In the genomic region with DNA sequence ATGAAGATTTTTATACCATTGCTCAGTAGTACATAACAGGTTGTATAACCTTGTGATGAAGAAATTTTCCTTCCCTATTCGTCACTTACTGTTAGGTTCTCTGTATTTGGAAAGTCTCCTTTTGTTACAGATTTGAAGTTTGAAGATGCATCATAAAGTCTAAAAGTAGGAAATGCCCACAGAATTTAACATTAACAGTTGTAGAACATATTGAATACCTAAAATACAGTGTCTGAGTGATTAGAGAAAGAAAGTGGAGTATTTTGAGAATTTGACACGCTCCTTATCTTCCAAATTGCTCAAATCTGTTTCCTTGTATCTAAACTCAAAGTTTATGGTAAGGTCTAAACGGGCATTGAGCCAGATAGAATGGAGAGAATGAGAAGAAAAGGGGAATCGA, we compare ENCODE assay signal across 12 cellular contexts.
A peak's percentile ranks its signal among the peaks of the same experiment; 100 is the strongest.
DNase-seq lines count a peak whose midpoint lies in the region; ATAC-seq and TF ChIP-seq lines count a peak whose summit lies in the region.
"Had no signal": no experiment of that assay in that cellular context is flagged by ENCODE, and none has a peak within 500 bp of the region (broad histone marks: within the 10 kb centered on the region; RNA-seq: fewer than 3 reads in every experiment).

No MANE protein-coding gene starts in this region.

- no peak overlapping the region for H3K9ac ChIP-seq in muscle layer of colon (ENCODE audit: low read length)
- H3K9ac ChIP-seq: BLaER1 had no signal

- DNase-seq in heart right ventricle (no peak), left ventricle myocardium superior (no peak), upper lobe of left lung (no peak), NCI-H510A (lab: John Stamatoyannopoulos, UW) (no peak), ovary (no peak)
- no peak for DNase-seq in activated naive CD8-positive, alpha-beta T cell treated with anti-CD3 and anti-CD28 coated beads, Interleukin-2, amount 50 U/mL, for 24 hours
- DNase-seq: activated T-cell treated with anti-CD3 and anti-CD28 coated beads for 4 hours, NCI-H1105, T1000 had no signal

- H3K36me3 Mint-ChIP-seq in activated naive CD8-positive, alpha-beta T cell treated with anti-CD3 and anti-CD28 coated beads, Interleukin-2, amount 50 U/mL, for 24 hours (ENCODE audit: low read depth), result peaks cover 20% of the 10 kb centered on the region

- H3K4me1 ChIP-seq in heart right ventricle (peaks cover 5 to 99% (median 81%) of the 10 kb centered on the region in 9 donors), muscle layer of colon (ENCODE audit: insufficient read depth, low read length) (peaks cover 66% of the 10 kb centered on the region), upper lobe of left lung (peaks cover 47 to 78% (median 53%) of the 10 kb centered on the region in 4 donors), ovary (ENCODE audit: insufficient read depth) (peaks cover 4% of the 10 kb centered on the region)

- no peak overlapping the region for H3K4me3 ChIP-seq in heart right ventricle
- H3K4me3 ChIP-seq in muscle layer of colon (ENCODE audit: low read depth in 1 of 2, low read length in 2 of 2), result no peak overlapping the region
- no peak overlapping the region for H3K4me3 ChIP-seq in upper lobe of left lung
- H3K4me3 ChIP-seq in ovary, result no peak overlapping the region
- H3K4me3 ChIP-seq: BLaER1 had no signal

- H3K27me3 ChIP-seq in heart right ventricle (no peaks in the 10 kb centered on the region), muscle layer of colon (ENCODE audit: control insufficient read depth in 1 of 2, insufficient read depth in 2 of 2, low read length in 2 of 2) (no peaks in the 10 kb centered on the region), upper lobe of left lung (no peaks in the 10 kb centered on the region), ovary (no peaks in the 10 kb centered on the region)
- H3K27me3 ChIP-seq: BLaER1 had no signal

- TF ChIP-seq POLR2A in upper lobe of left lung (IDR thresholded peaks at IDR 0.05) (no peak), ovary (IDR thresholded peaks at IDR 0.05) (no peak)

- intact Hi-C loops in heart right ventricle (cut with DNase I) (loop anchor here in 1 of 10 donors (5.0 to 10.0 kb wide), 2 partner anchors 48 to 55 kb away; no protein-coding TSS in a partner anchor), left ventricle myocardium superior (cut with micrococcal nuclease) (no loop called here), ovary (cut with DNase I) (no loop called here)

- H3K27ac Mint-ChIP-seq in activated naive CD8-positive, alpha-beta T cell treated with anti-CD3 and anti-CD28 coated beads, Interleukin-2, amount 50 U/mL, for 24 hours, result peak overlapping the region; percentile 21

- TF ChIP-seq EP300 in upper lobe of left lung (IDR thresholded peaks at IDR 0.05), result no peak
- no peak for TF ChIP-seq EP300 in ovary (IDR thresholded peaks at IDR 0.05)

- H3K4me3 Mint-ChIP-seq in activated naive CD8-positive, alpha-beta T cell treated with anti-CD3 and anti-CD28 coated beads, Interleukin-2, amount 50 U/mL, for 24 hours, result no peak overlapping the region

- H3K4me1 Mint-ChIP-seq in activated naive CD8-positive, alpha-beta T cell treated with anti-CD3 and anti-CD28 coated beads, Interleukin-2, amount 50 U/mL, for 24 hours, result peaks cover 81% of the 10 kb centered on the region

- peak overlapping the region in 7 of 10 donors; percentile 6 to 86 (median 66) for H3K27ac ChIP-seq in heart right ventricle
- H3K27ac ChIP-seq in muscle layer of colon (ENCODE audit: low read depth, low read length), result peak overlapping the region; percentile 12
- H3K27ac ChIP-seq in upper lobe of left lung, result peak overlapping the region; percentile 28 to 82 (median 56)
- no peak overlapping the region for H3K27ac ChIP-seq in ovary
- H3K27ac ChIP-seq: BLaER1 had no signal

- H3K36me3 ChIP-seq in heart right ventricle (peaks cover 0 to 18% (median 0%) of the 10 kb centered on the region in 9 donors), muscle layer of colon (ENCODE audit: insufficient read depth, low read length) (no peaks in the 10 kb centered on the region), upper lobe of left lung (peaks cover 0 to 4% (median 0%) of the 10 kb centered on the region in 4 donors), ovary (no peaks in the 10 kb centered on the region)

- H3K9me3 ChIP-seq in heart right ventricle, result no peaks in the 10 kb centered on the region
- no peaks in the 10 kb centered on the region for H3K9me3 ChIP-seq in muscle layer of colon (ENCODE audit: low read length)
- H3K9me3 ChIP-seq in upper lobe of left lung, result no peaks in the 10 kb centered on the region
- H3K9me3 ChIP-seq in ovary, result no peaks in the 10 kb centered on the region
- H3K9me3 ChIP-seq: BLaER1 had no signal

- no peaks in the 10 kb centered on the region for H3K27me3 Mint-ChIP-seq in activated naive CD8-positive, alpha-beta T cell treated with anti-CD3 and anti-CD28 coated beads, Interleukin-2, amount 50 U/mL, for 24 hours

- no peak for ATAC-seq in heart right ventricle
- ATAC-seq in left ventricle myocardium superior, result no peak
- ATAC-seq in activated naive CD8-positive, alpha-beta T cell treated with anti-CD3 and anti-CD28 coated beads, Interleukin-2, amount 50 U/mL, for 24 hours, result no peak
- no peak for ATAC-seq in upper lobe of left lung (ENCODE audit: low FRiP score in 2 of 2)
- ATAC-seq in GM21360 (IDR thresholded peaks at IDR 0.05; ENCODE audit: unreplicated experiment), result no peak

- 61 to 70% methylated on average over 4 of the region's 4 CpGs for WGBS in heart right ventricle, 2 donors
- 45 to 46% methylated on average over 4 of the region's 4 CpGs for WGBS in upper lobe of left lung, 2 donors
- WGBS in ovary, 3 donors, result 59 to 68% (median 60%) methylated on average over 4 of the region's 4 CpGs

- TF ChIP-seq CTCF in heart right ventricle (IDR thresholded peaks at IDR 0.05) (no peak), upper lobe of left lung (IDR thresholded peaks at IDR 0.05) (no peak), ovary (IDR thresholded peaks at IDR 0.05) (no peak)

- H3K9me3 Mint-ChIP-seq in activated naive CD8-positive, alpha-beta T cell treated with anti-CD3 and anti-CD28 coated beads, Interleukin-2, amount 50 U/mL, for 24 hours, result no peaks in the 10 kb centered on the region

Comparison
In these comparisons a context has a peak if more than half of its experiments do, and no peak if none do; other contexts are left out.
1. H3K27ac ChIP-seq: peak in heart right ventricle (7 of 10), muscle layer of colon (single experiment) and upper lobe of left lung (4 of 4); none in ovary (0 of 2).